In the genomic region with DNA sequence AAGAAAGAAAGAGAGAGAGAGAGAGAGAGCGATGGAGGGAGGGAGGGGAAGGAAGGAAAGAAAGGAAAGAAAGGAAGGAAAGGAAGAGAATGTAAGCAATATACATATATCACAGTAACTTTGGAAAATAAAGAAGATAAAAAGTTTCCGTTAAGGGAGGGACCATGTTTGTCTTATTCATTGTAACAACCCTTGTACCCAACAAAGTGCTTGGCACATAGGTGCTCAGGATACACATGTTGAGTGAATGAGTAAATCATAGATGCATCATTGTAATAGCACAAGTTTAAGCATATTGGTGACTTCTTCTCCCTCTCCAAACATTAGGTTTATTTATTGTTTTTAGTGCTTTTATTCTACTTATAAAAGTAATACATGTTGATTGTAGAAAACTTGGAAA, we compare ENCODE assay signal across 7 cellular contexts.
"Had no signal": no experiment of that assay in that cellular context is flagged by ENCODE, and none has a peak within 500 bp of the region (broad histone marks: within the 10 kb centered on the region; RNA-seq: fewer than 3 reads in every experiment).

No MANE protein-coding gene starts in this region.

- H3K27ac ChIP-seq: HL-60 had no signal

- H3K4me3 ChIP-seq: GM23338 had no signal

- DNase-seq: H9, HCEC 1CT, HFFc6, KBM-7 had no signal

- ATAC-seq: GM23338, HepG2 had no signal

- H2AFZ ChIP-seq: GM23338 had no signal

- H3K4me2 ChIP-seq: GM23338 had no signal
